In the genomic region with DNA sequence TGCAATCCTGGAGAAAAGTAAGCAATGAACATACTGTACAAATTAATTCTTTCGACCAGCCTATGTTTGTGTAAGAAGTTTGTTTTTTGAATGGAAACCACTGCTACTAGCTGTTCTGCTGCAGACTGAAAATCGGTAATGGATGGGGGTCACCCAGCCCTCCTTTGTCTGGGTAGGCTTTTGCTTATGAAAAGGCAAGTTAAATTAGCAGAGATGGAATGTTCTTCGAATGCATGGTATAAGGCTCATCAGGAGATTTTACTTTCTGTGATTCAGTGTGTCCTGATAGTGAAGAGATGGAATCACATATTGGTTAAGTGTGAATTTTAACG, we compare ENCODE assay signal across 1 cellular context.
TF ChIP-seq lines count a peak whose summit lies in the region.

No MANE protein-coding gene starts in this region.

TF ChIP-seq in SK-N-SH, 30 proteins besides CTCF, POLR2A, EP300 and RAD21 (continued from another document):
- TF ChIP-seq, protein P1, sequence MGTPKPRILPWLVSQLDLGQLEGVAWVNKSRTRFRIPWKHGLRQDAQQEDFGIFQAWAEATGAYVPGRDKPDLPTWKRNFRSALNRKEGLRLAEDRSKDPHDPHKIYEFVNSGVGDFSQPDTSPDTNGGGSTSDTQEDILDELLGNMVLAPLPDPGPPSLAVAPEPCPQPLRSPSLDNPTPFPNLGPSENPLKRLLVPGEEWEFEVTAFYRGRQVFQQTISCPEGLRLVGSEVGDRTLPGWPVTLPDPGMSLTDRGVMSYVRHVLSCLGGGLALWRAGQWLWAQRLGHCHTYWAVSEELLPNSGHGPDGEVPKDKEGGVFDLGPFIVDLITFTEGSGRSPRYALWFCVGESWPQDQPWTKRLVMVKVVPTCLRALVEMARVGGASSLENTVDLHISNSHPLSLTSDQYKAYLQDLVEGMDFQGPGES (IDR thresholded peaks at IDR 0.05; ENCODE audit: low read depth, low read length) = no peak
- TF ChIP-seq, protein P2, sequence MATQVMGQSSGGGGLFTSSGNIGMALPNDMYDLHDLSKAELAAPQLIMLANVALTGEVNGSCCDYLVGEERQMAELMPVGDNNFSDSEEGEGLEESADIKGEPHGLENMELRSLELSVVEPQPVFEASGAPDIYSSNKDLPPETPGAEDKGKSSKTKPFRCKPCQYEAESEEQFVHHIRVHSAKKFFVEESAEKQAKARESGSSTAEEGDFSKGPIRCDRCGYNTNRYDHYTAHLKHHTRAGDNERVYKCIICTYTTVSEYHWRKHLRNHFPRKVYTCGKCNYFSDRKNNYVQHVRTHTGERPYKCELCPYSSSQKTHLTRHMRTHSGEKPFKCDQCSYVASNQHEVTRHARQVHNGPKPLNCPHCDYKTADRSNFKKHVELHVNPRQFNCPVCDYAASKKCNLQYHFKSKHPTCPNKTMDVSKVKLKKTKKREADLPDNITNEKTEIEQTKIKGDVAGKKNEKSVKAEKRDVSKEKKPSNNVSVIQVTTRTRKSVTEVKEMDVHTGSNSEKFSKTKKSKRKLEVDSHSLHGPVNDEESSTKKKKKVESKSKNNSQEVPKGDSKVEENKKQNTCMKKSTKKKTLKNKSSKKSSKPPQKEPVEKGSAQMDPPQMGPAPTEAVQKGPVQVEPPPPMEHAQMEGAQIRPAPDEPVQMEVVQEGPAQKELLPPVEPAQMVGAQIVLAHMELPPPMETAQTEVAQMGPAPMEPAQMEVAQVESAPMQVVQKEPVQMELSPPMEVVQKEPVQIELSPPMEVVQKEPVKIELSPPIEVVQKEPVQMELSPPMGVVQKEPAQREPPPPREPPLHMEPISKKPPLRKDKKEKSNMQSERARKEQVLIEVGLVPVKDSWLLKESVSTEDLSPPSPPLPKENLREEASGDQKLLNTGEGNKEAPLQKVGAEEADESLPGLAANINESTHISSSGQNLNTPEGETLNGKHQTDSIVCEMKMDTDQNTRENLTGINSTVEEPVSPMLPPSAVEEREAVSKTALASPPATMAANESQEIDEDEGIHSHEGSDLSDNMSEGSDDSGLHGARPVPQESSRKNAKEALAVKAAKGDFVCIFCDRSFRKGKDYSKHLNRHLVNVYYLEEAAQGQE (IDR thresholded peaks at IDR 0.05; ENCODE audit: low read depth, low read length) = no peak
- TF ChIP-seq, protein P3, sequence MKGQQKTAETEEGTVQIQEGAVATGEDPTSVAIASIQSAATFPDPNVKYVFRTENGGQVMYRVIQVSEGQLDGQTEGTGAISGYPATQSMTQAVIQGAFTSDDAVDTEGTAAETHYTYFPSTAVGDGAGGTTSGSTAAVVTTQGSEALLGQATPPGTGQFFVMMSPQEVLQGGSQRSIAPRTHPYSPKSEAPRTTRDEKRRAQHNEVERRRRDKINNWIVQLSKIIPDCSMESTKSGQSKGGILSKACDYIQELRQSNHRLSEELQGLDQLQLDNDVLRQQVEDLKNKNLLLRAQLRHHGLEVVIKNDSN (IDR thresholded peaks at IDR 0.05; ENCODE audit: borderline replicate concordance, low read depth) = no peak
- TF ChIP-seq RFX5 (IDR thresholded peaks at IDR 0.05; ENCODE audit: low read length) = no peak
